Comparison of ENCODE assay signal across 8 cellular contexts in the genomic region with DNA sequence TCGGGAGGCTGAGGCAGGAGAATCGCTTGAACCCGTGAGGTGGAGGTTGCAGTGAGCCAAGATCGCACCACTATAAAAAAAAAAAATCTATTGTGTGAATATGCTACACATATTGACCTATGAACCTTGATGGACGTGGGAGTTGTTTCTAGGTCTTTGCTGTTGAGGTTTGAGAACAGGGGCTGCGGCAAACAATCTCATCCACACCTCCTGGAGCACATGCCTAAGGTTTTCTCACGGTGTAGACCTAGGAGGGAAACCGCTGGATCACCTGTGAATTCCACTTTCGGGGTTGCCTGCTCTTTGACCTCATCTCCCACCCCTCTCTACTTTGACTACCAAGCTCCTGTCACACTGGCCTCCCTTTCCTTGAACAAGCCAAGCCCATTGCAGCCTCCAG. TPM values are rescaled to one million over a fixed set of nuclear protein-coding genes. Genes with fewer than 3 reads are reported as not detected.
"Had no signal": no experiment of that assay in that cellular context is flagged by ENCODE, and none has a peak within 500 bp of the region (broad histone marks: within the 10 kb centered on the region; RNA-seq: fewer than 3 reads in every experiment).

No MANE protein-coding gene starts in this region.

RNA-seq across cellular contexts. Expression of a gene that starts 1.5 kb away (rescaled TPM):
- total RNA-seq: LHCN-M2, NCI-H460, PC-9, Peyer's patch, Right ventricle myocardium inferior, RPMI7951, SJCRH30 had no signal

RNA-seq across cellular contexts. Expression of a gene that starts 26.2 kb away (rescaled TPM):
- total RNA-seq: HT-29, LHCN-M2, NCI-H460, PC-9, Peyer's patch, Right ventricle myocardium inferior, RPMI7951 had no signal
